ENCODE assay signal across 1 cellular context in the genomic region with DNA sequence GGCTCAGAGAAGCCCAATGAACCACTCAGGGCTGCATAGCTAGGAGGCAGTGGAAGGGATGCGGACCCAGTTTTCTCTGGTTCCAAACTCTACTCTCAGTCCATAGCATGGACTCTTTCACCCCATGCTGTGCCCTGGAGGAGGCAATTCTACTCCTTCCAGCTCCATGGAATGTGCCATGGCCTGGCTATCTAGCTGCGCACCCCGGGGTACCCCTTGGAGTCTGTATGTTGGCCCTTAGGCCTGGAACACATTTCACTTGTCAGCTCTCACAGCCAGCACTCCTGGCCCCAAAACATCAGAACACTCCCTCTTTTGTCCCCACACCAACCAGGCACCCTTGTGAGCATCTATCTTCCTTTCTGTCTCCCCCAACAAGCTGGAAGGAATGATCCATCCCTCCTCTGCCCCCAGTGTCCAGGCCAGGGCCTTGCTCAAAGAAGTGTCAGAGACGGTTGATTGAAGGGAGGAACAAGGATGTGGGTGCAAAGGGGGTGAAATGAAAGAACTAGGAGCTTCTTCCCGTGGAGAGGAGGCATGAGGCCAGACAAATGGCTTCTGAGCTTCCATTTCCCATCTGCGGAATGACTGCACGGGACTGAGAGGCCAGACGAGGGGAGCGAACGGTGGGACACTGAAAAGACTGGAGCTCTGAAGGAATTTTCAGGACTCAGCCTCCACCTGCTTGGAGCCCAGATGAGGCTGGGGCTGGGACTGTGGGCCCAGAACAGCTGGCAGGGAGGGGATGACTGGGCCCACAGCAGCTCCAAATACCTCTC.
TF ChIP-seq lines count a peak whose summit lies in the region.

No MANE protein-coding gene starts in this region.

TF ChIP-seq in GM12878, 131 proteins besides CTCF, POLR2A, EP300 and RAD21:
- TF ChIP-seq POLR2AphosphoS2 (IDR thresholded peaks at IDR 0.05; ENCODE audit: low read depth, low read length) = no peak
- no peak for TF ChIP-seq JUNB (IDR thresholded peaks at IDR 0.05)
- TF ChIP-seq TAF1 (IDR thresholded peaks at IDR 0.05; ENCODE audit: borderline replicate concordance, low read depth, low read length) = no peak
- TF ChIP-seq RELA (IDR thresholded peaks at IDR 0.05; ENCODE audit: borderline replicate concordance, partially characterized antibody) = no peak
- TF ChIP-seq ZBED1 (IDR thresholded peaks at IDR 0.05; ENCODE audit: borderline replicate concordance) = no peak
- TF ChIP-seq NFXL1 (IDR thresholded peaks at IDR 0.05; ENCODE audit: borderline replicate concordance) = no peak
